In genomic region chr19:43594710-43595604, GRCh38 we compare ENCODE assay signal across 8 cellular contexts. TPM values are rescaled to one million over a fixed set of nuclear protein-coding genes. Genes with fewer than 3 reads are reported as not detected.
DNase-seq lines count a peak whose midpoint lies in the region; ATAC-seq, FAIRE-seq and TF ChIP-seq lines count a peak whose summit lies in the region.

No MANE protein-coding gene starts in this region.

- no peaks in the 10 kb centered on the region for H3K9me3 Mint-ChIP-seq in activated B cell treated with CpG ODN at 0.5 μM for 24 hours

- peak overlapping the region; percentile 98 for H3K27ac Mint-ChIP-seq in activated B cell treated with CpG ODN at 0.5 μM for 24 hours

- 14% methylated on average over 39 of the region's 64 CpGs for WGBS in A549 (ENCODE audit: missing lambda C conversion rate)

- TF ChIP-seq CTCF in A549 (IDR thresholded peaks at IDR 0.05) (peak; percentile 65), activated B cell treated with CpG ODN at 0.5 μM for 24 hours (IDR thresholded peaks at IDR 0.05) (no peak)

- H3K9me3 ChIP-seq in A549, result no peaks in the 10 kb centered on the region

- peak overlapping the region; percentile 98 for H3K4me3 Mint-ChIP-seq in activated B cell treated with CpG ODN at 0.5 μM for 24 hours

- H3K4me2 ChIP-seq in A549, result peak overlapping the region; percentile 96

- FAIRE-seq in A549 (lab: Jason Lieb, UNC), result no peak

- no peak for TF ChIP-seq EP300 in A549 (IDR thresholded peaks at IDR 0.05)

- peak; percentile 66 to 72 for TF ChIP-seq RAD21 in A549 (conservative IDR thresholded peaks at IDR 0.05 in 1 of 2, IDR thresholded peaks at IDR 0.05 in 1 of 2)

- CTCF ChIA-PET in A549 (lab: Yijun Ruan, JAX), result interaction anchor here (0.6 to 4.6 kb wide), 41 partner anchors 8 to 491 kb away, joined by 3 to 51 read pairs (median 4); partner anchors contain the start of genes KCNN4, PINLYP, XRCC1 and ZNF575
- CTCF ChIA-PET in activated B cell treated with CpG ODN at 0.5 μM for 24 hours (lab: Charles Lee), result interaction anchor here (0.7 to 5.4 kb wide), 22 partner anchors 10 to 215 kb away, joined by 3 to 92 read pairs (median 5); partner anchors contain the start of genes PHLDB3, PINLYP, XRCC1 and ZNF575

- POLR2A ChIA-PET in A549 (lab: Yijun Ruan, JAX) (interaction anchor here (0.5 to 2.5 kb wide), 4 partner anchors 10 to 93 kb away, joined by 3 to 21 read pairs (median 7); partner anchors contain the start of gene ZNF575), activated B cell treated with CpG ODN at 0.5 μM for 24 hours (lab: Charles Lee) (interaction anchor here (0.6 to 3.4 kb wide), 20 partner anchors 10 to 190 kb away, joined by 3 to 28 read pairs (median 5); partner anchors contain the start of genes PINLYP, XRCC1 and ZNF575)

- intact Hi-C loops in activated B cell treated with CpG ODN at 0.5 μM for 24 hours (cut with micrococcal nuclease) (loop anchor here (1.0 to 10.0 kb wide), 5 partner anchors 40 to 190 kb away; partner anchors contain the start of genes CADM4 and KCNN4), left colon (cut with DNase I, micrococcal nuclease) (no loop called here)

- TF ChIP-seq POLR2A in A549 (IDR thresholded peaks at IDR 0.05; ENCODE audit: low read length), result no peak

- peaks cover 52% of the 10 kb centered on the region for H3K4me1 Mint-ChIP-seq in activated B cell treated with CpG ODN at 0.5 μM for 24 hours

- H3K36me3 Mint-ChIP-seq in activated B cell treated with CpG ODN at 0.5 μM for 24 hours (ENCODE audit: low read depth), result peaks cover 50% of the 10 kb centered on the region

- ATAC-seq in A549, result peak; percentile 31 to 61; a peak in 4 of 6 replicates
- peak; percentile 25 for ATAC-seq in GM18907 (IDR thresholded peaks at IDR 0.05; ENCODE audit: unreplicated experiment)
- ATAC-seq in activated B cell treated with CpG ODN at 0.5 μM for 24 hours (ENCODE audit: low read depth), result peak; percentile 26
- ATAC-seq in left colon, result peak; percentile 47
- no peak for ATAC-seq in HG02870 (IDR thresholded peaks at IDR 0.05; ENCODE audit: unreplicated experiment)

- peaks cover 19% of the 10 kb centered on the region for H3K4me1 ChIP-seq in A549

- DNase-seq in A549 (ENCODE audit: low read depth in 1 of 2, low spot score in 1 of 2), result peak in 1 of 2 experiments; percentile 76
- DNase-seq in NCI-H2107 (lab: John Stamatoyannopoulos, UW), result peak; percentile 64
- DNase-seq in activated B cell treated with CpG ODN at 0.5 μM for 24 hours, result peak; percentile 57
- peak; percentile 61 for DNase-seq in cerebellar cortex (ENCODE audit: low spot score)
- DNase-seq in left colon, result peak; percentile 56 to 68
- peak; percentile 56 for DNase-seq in stimulated activated CD4-positive, alpha-beta T cell treated with anti-CD3 and anti-CD28 coated beads, Interleukin-2, amount 100 ng/mL, for 4 hours (ENCODE audit: low read depth)

- peak overlapping the region; percentile 66 for H3K4me3 ChIP-seq in A549

- H3K27me3 Mint-ChIP-seq in activated B cell treated with CpG ODN at 0.5 μM for 24 hours, result no peaks in the 10 kb centered on the region

- peak overlapping the region; percentile 79 to 87 for H3K27ac ChIP-seq in A549

TF ChIP-seq in A549, 52 proteins besides CTCF, POLR2A, EP300 and RAD21:
- TF ChIP-seq KDM5A (IDR thresholded peaks at IDR 0.05) (peak; percentile 4; the same call in 1 of the 2 replicates), CBX2 (IDR thresholded peaks at IDR 0.05; ENCODE audit: borderline replicate concordance, low read depth) (no peak), SMC3 (IDR thresholded peaks at IDR 0.05) (peak; percentile 46; the same call in 2 of the 3 replicates)

RNA-seq across cellular contexts. Expression of gene IRGQ, which starts 1.0 kb away (rescaled TPM):
- polyA plus RNA-seq in A549 (2011; rRNA removed) (10.0 and 14.2 TPM in 2 replicates), A549 (2017; fragmentation: RNase III; extraction: RNeasy Plus Mini Kit Qiagen cat#74134 plus additional on column Dnase treatment) (6.3 to 6.5 TPM (median 6.4 TPM) in 3 replicates)
- polyA plus RNA-seq in A549 (2012; cell fraction: cytosol; rRNA removed), result 5.3 and 6.6 TPM in 2 replicates
- polyA plus RNA-seq in A549 (2012; cell fraction: nucleus; rRNA removed), result 13.6 and 18.6 TPM in 2 replicates
- 12.8 and 12.9 TPM in 2 replicates for polyA minus RNA-seq in A549 (2011; rRNA and poly(A)+ RNA removed)
- total RNA-seq in activated B cell treated with CpG ODN at 0.5 μM for 24 hours (13.1 and 14.1 TPM in 2 replicates), left colon (10 to 100 TPM; 19.8 to 23.3 TPM)

RNA-seq across cellular contexts. Expression of gene ZNF576, which starts 1.4 kb away (rescaled TPM):
- polyA plus RNA-seq in A549 (2011; rRNA removed) (10.6 and 11.2 TPM in 2 replicates), A549 (2017; fragmentation: RNase III; extraction: RNeasy Plus Mini Kit Qiagen cat#74134 plus additional on column Dnase treatment) (15.4 to 16.8 TPM (median 16.5 TPM) in 3 replicates)
- 25.9 and 31.3 TPM in 2 replicates for polyA plus RNA-seq in A549 (2012; cell fraction: cytosol; rRNA removed)
- polyA plus RNA-seq in A549 (2012; cell fraction: nucleus; rRNA removed), result 22.2 and 26.9 TPM in 2 replicates
- 5.9 and 10.2 TPM in 2 replicates for polyA minus RNA-seq in A549 (2011; rRNA and poly(A)+ RNA removed)
- total RNA-seq in activated B cell treated with CpG ODN at 0.5 μM for 24 hours (14.5 and 17.3 TPM in 2 replicates), left colon (10 to 100 TPM; 13.5 to 16.6 TPM)

RNA-seq across cellular contexts. Expression of gene SRRM5, which starts 16.9 kb away (rescaled TPM):
- polyA plus RNA-seq in A549 (2011; rRNA removed) (0.41 and 0.47 TPM in 2 replicates), A549 (2017; fragmentation: RNase III; extraction: RNeasy Plus Mini Kit Qiagen cat#74134 plus additional on column Dnase treatment) (0.44 to 0.55 TPM (median 0.50 TPM) in 3 replicates)
- polyA plus RNA-seq in A549 (2012; cell fraction: cytosol; rRNA removed), result 0.31 and 0.37 TPM in 2 replicates
- 1.4 and 1.6 TPM in 2 replicates for polyA plus RNA-seq in A549 (2012; cell fraction: nucleus; rRNA removed)
- 0.24 and 0.37 TPM in 2 replicates for polyA minus RNA-seq in A549 (2011; rRNA and poly(A)+ RNA removed)
- total RNA-seq in activated B cell treated with CpG ODN at 0.5 μM for 24 hours (0.29 and 0.42 TPM in 2 replicates), left colon (under 1 TPM; 0.14 to 0.73 TPM)

RNA-seq across cellular contexts. Expression of gene PINLYP, which starts 19.4 kb away (rescaled TPM):
- polyA plus RNA-seq in A549 (2011; rRNA removed) (0.12 TPM in 1 of 2 replicates, not detected in the other), A549 (2017; fragmentation: RNase III; extraction: RNeasy Plus Mini Kit Qiagen cat#74134 plus additional on column Dnase treatment) (0.27 to 0.37 TPM (median 0.28 TPM) in 3 replicates)
- polyA plus RNA-seq in A549 (2012; cell fraction: cytosol; rRNA removed), result 0.13 and 0.26 TPM in 2 replicates
- polyA plus RNA-seq in A549 (2012; cell fraction: nucleus; rRNA removed), result 0.32 and 0.47 TPM in 2 replicates
- polyA minus RNA-seq in A549 (2011; rRNA and poly(A)+ RNA removed), result not detected in 2 replicates
- total RNA-seq in activated B cell treated with CpG ODN at 0.5 μM for 24 hours (1.9 and 2.1 TPM in 2 replicates), left colon (1 to 10 TPM in 1 of 2 donors, under 1 TPM in 1; 0.95 to 1.6 TPM)

RNA-seq across cellular contexts. Expression of gene XRCC1, which starts 19.6 kb away (rescaled TPM):
- 31.9 and 32.0 TPM in 2 replicates for polyA plus RNA-seq in A549 (2011; rRNA removed)
- polyA plus RNA-seq in A549 (2012; cell fraction: cytosol; rRNA removed), result 49.4 and 52.2 TPM in 2 replicates
- polyA plus RNA-seq in A549 (2012; cell fraction: nucleus; rRNA removed), result 47.2 and 52.6 TPM in 2 replicates
- 55.1 to 62.3 TPM (median 55.2 TPM) in 3 replicates for polyA plus RNA-seq in A549 (2017; fragmentation: RNase III; extraction: RNeasy Plus Mini Kit Qiagen cat#74134 plus additional on column Dnase treatment)
- polyA minus RNA-seq in A549 (2011; rRNA and poly(A)+ RNA removed), result 33.6 and 35.3 TPM in 2 replicates
- 31.9 and 34.5 TPM in 2 replicates for total RNA-seq in activated B cell treated with CpG ODN at 0.5 μM for 24 hours
- 10 to 100 TPM; 16.5 to 17.3 TPM for total RNA-seq in left colon
